In genomic region chr3:46393554-46394434, GRCh38 we compare ENCODE assay signal across 1 cellular context.
TF ChIP-seq lines count a peak whose summit lies in the region.

No MANE protein-coding gene starts in this region.

TF ChIP-seq in K562, 482 proteins besides CTCF, POLR2A, EP300 and RAD21 (continued from another document and continues in another):
- peak; percentile 52; the same call in 1 of the 2 replicates for TF ChIP-seq MITF (IDR thresholded peaks at IDR 0.05)
- TF ChIP-seq RCOR1 (IDR thresholded peaks at IDR 0.05; ENCODE audit: borderline replicate concordance in 1 of 2, low read depth in 2 of 2, low read length in 2 of 2): peak in 1 of 2 experiments; percentile 30; a peak in 1 of 4 replicates
- peak; percentile 37; the same call in 1 of the 2 replicates for TF ChIP-seq CREB3L1 (IDR thresholded peaks at IDR 0.05; ENCODE audit: borderline replicate concordance, low read depth)
- no peak for TF ChIP-seq TARDBP (IDR thresholded peaks at IDR 0.05)
- no peak for TF ChIP-seq RERE (CRISPR knock-in tag; IDR thresholded peaks at IDR 0.05; ENCODE audit: borderline replicate concordance)
- no peak for TF ChIP-seq TAL1 (IDR thresholded peaks at IDR 0.05)
- no peak for TF ChIP-seq RBM34 (IDR thresholded peaks at IDR 0.05; ENCODE audit: borderline replicate concordance, insufficient read depth, low read length)
- TF ChIP-seq ZKSCAN3 (CRISPR knock-in tag; IDR thresholded peaks at IDR 0.05): no peak
- no peak for TF ChIP-seq ZNF398 (CRISPR knock-in tag; IDR thresholded peaks at IDR 0.05)
- TF ChIP-seq HNRNPL (IDR thresholded peaks at IDR 0.05; ENCODE audit: low read depth, low read length): no peak
- TF ChIP-seq ZNF23 (CRISPR knock-in tag; IDR thresholded peaks at IDR 0.05): no peak
- no peak for TF ChIP-seq ZNF253 (CRISPR knock-in tag; conservative IDR thresholded peaks at IDR 0.05)
- no peak for TF ChIP-seq ZNF586 (CRISPR knock-in tag; conservative IDR thresholded peaks at IDR 0.05)
- no peak for TF ChIP-seq ZNF609 (CRISPR knock-in tag; IDR thresholded peaks at IDR 0.05; ENCODE audit: borderline replicate concordance)
- TF ChIP-seq HDAC2 (IDR thresholded peaks at IDR 0.05): peak; percentile 70
- no peak for TF ChIP-seq ELF1 (tag; IDR thresholded peaks at IDR 0.05)
- peak; percentile 56; the same call in 1 of the 2 replicates for TF ChIP-seq HES1 (IDR thresholded peaks at IDR 0.05; ENCODE audit: low read depth)
- TF ChIP-seq BHLHE40 (IDR thresholded peaks at IDR 0.05; ENCODE audit: low read length): peak; percentile 93
- no peak for TF ChIP-seq KAT7 (CRISPR knock-in tag; IDR thresholded peaks at IDR 0.05; ENCODE audit: borderline replicate concordance)
- TF ChIP-seq RNF219 (CRISPR knock-in tag; IDR thresholded peaks at IDR 0.05): no peak
- TF ChIP-seq SP1 (CRISPR knock-in tag; IDR thresholded peaks at IDR 0.05): no peak
- TF ChIP-seq THRB (CRISPR knock-in tag; conservative IDR thresholded peaks at IDR 0.05): no peak
- TF ChIP-seq VEZF1 (CRISPR knock-in tag; IDR thresholded peaks at IDR 0.05): no peak
- no peak for TF ChIP-seq CHD2 (IDR thresholded peaks at IDR 0.05; ENCODE audit: low read depth, low read length)
- no peak for TF ChIP-seq ARHGAP35 (IDR thresholded peaks at IDR 0.05; ENCODE audit: partially characterized antibody)
- no peak for TF ChIP-seq CBX5 (IDR thresholded peaks at IDR 0.05; ENCODE audit: borderline replicate concordance, low read depth)
- no peak for TF ChIP-seq SNIP1 (IDR thresholded peaks at IDR 0.05; ENCODE audit: low read depth)
- no peak for TF ChIP-seq ILK (tag; IDR thresholded peaks at IDR 0.05; ENCODE audit: borderline replicate concordance, low read depth)
- no peak for TF ChIP-seq PHF20 (IDR thresholded peaks at IDR 0.05; ENCODE audit: partially characterized antibody)
- TF ChIP-seq NCOA6 (IDR thresholded peaks at IDR 0.05): no peak
- TF ChIP-seq MNT (conservative IDR thresholded peaks at IDR 0.05): peak; percentile 63 to 71; a peak in 3 of 4 replicates
- TF ChIP-seq EHMT2 (IDR thresholded peaks at IDR 0.05): no peak
- peak in 1 of 2 experiments; percentile 65; a peak in 1 of 4 replicates for TF ChIP-seq TEAD1 (CRISPR knock-in tag; IDR thresholded peaks at IDR 0.05)
- TF ChIP-seq ATF1 (CRISPR knock-in tag; IDR thresholded peaks at IDR 0.05): no peak
- TF ChIP-seq ATF1 (tag; IDR thresholded peaks at IDR 0.05): 0 out of 2 replicates have a peak, but pooled peaks have one; percentile 11
- TF ChIP-seq ETS2 (tag; IDR thresholded peaks at IDR 0.05; ENCODE audit: borderline replicate concordance, poor library complexity, severe bottlenecking): no peak
- no peak for TF ChIP-seq ZNF212 (CRISPR knock-in tag; IDR thresholded peaks at IDR 0.05)
